ENCODE assay signal across 22 cellular contexts in the genomic region with DNA sequence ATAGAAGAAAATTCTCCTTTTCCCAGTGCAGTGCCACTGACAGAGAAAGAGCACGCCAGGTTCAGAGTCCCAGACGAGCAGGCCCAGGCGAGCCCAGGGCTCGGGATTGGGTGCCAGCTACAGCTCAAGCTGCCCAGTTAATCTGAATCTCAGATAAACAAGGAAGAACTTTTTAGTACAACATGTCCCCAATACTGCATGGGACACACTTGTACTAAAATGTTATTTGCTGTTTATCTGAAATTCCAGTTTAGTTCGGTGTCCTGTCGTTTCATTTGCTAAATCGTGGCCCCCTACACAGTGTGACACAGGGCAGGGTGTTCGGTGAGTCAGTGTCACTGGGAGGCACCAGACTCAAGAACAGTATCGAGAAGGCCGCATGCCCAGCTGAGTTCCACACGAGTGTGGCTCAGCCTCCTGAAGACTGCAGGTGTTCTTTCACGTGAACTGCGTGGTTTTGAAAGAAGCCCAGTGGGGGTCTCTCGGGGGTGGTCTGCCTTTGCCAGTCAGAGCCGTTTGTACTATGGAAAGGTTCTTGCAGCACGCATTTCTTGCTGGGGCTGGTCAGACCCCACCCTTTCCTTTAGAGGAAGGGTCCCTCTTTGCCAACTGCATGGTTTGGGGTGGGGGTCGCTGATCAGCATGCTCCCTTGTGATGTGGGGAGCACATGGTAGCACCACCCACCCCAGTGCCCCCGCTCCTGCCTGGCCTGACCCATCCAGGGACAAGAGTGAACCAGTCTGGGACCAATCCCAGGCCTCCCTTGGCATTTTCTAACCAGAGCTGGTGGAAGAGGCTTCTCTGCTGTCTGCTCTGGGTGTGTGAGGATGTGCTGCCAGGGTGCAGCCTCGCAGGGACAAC.
DNase-seq lines count a peak whose midpoint lies in the region; ATAC-seq and TF ChIP-seq lines count a peak whose summit lies in the region.
"Had no signal": no experiment of that assay in that cellular context is flagged by ENCODE, and none has a peak within 500 bp of the region (broad histone marks: within the 10 kb centered on the region; RNA-seq: fewer than 3 reads in every experiment).

No MANE protein-coding gene starts in this region.

- BruUV-seq in IMR-90 (replicated peaks; lab: Mats Ljungman, UMichigan), result no TSS peak

- no peak overlapping the region for H2AK5ac ChIP-seq in IMR-90 (ENCODE audit: low read depth, low read length)

- no peak overlapping the region for H3K56ac ChIP-seq in IMR-90 (ENCODE audit: extremely low read depth, insufficient read depth, low read length)

- no peak for TF ChIP-seq CTCF in BE2C (IDR thresholded peaks at IDR 0.05; ENCODE audit: low read depth, low read length)
- TF ChIP-seq CTCF in IMR-90 (conservative IDR thresholded peaks at IDR 0.05; ENCODE audit: low read depth, low read length), result no peak
- no peak for TF ChIP-seq CTCF in osteoblast (IDR thresholded peaks at IDR 0.05; ENCODE audit: extremely low read depth, low read depth, low read length)

- H3K27ac Mint-ChIP-seq in activated T-helper 2 cell treated with anti-CD3 and anti-CD28 coated beads, Interferon-gamma antibody, Interleukin-2, Interleukin-4, amounts not matched to agents 10 μg/mL and 5 μg/mL and 100 μg/mL, durations not matched to agents 14 hours and 24 hours and 36 hours, result no peak overlapping the region
- H3K27ac Mint-ChIP-seq: CD8-positive, alpha-beta memory T cell; nephron progenitor cell; T-cell had no signal

- H4K8ac ChIP-seq in IMR-90 (ENCODE audit: low read depth in 2 of 2, low read length in 2 of 2), result no peak overlapping the region

- dilution Hi-C loops in IMR-90 (cut with HindIII; ENCODE audit: low sequenced_read_pairs, unreplicated experiment), result no loop called here

- CTCF ChIA-PET in IMR-90 (lab: Yijun Ruan, JAX), result no interaction called here

- H4K20me1 ChIP-seq in IMR-90 (ENCODE audit: insufficient read depth, low read length), result no peaks in the 10 kb centered on the region
- no peaks in the 10 kb centered on the region for H4K20me1 ChIP-seq in osteoblast (ENCODE audit: insufficient read depth, low read length)

- no peak overlapping the region for H3K4me3 ChIP-seq in BE2C (ENCODE audit: low read depth, low read length)
- H3K4me3 ChIP-seq in IMR-90 (ENCODE audit: insufficient read depth, low read depth, low read length), result no peak overlapping the region
- H3K4me3 ChIP-seq in osteoblast (ENCODE audit: insufficient read depth, low read length), result no peak overlapping the region
- H3K4me3 ChIP-seq: K562, psoas muscle, smooth muscle cell had no signal

- H3K79me1 ChIP-seq in IMR-90 (ENCODE audit: low read depth in 1 of 2, low read length in 2 of 2), result no peaks in the 10 kb centered on the region

- no peak overlapping the region for H4K91ac ChIP-seq in IMR-90 (ENCODE audit: insufficient read depth, low read depth, low read length)

- H2AK9ac ChIP-seq in IMR-90 (replicated peaks; ENCODE audit: low read depth, low read length, poor library complexity), result no peak overlapping the region

- H3K36me3 Mint-ChIP-seq in activated T-helper 2 cell treated with anti-CD3 and anti-CD28 coated beads, Interferon-gamma antibody, Interleukin-2, Interleukin-4, amounts not matched to agents 10 μg/mL and 5 μg/mL and 100 μg/mL, durations not matched to agents 14 hours and 24 hours and 36 hours (ENCODE audit: low read depth), result no peaks in the 10 kb centered on the region
- H3K36me3 Mint-ChIP-seq: CD8-positive, alpha-beta memory T cell; T-cell had no signal

- H3K14ac ChIP-seq in IMR-90 (replicated peaks; ENCODE audit: low read depth, low read length), result no peak overlapping the region

- intact Hi-C loops in IMR-90 (cut with micrococcal nuclease), result no loop called here
- intact Hi-C loops in activated T-helper 2 cell treated with anti-CD3 and anti-CD28 coated beads, Interferon-gamma antibody, Interleukin-2, Interleukin-4, amounts not matched to agents 10 μg/mL and 5 μg/mL and 100 μg/mL, durations not matched to agents 14 hours and 24 hours and 36 hours (cut with micrococcal nuclease), result no loop called here

- H2BK20ac ChIP-seq in IMR-90 (ENCODE audit: low read depth, low read length), result no peak overlapping the region

- no peak overlapping the region for H3K4me3 Mint-ChIP-seq in activated T-helper 2 cell treated with anti-CD3 and anti-CD28 coated beads, Interferon-gamma antibody, Interleukin-2, Interleukin-4, amounts not matched to agents 10 μg/mL and 5 μg/mL and 100 μg/mL, durations not matched to agents 14 hours and 24 hours and 36 hours (ENCODE audit: low read depth)
- H3K4me3 Mint-ChIP-seq: CD8-positive, alpha-beta memory T cell; nephron progenitor cell; T-cell had no signal

- no peak overlapping the region for H3K9ac ChIP-seq in IMR-90 (ENCODE audit: low read depth, low read length)

- peaks cover 9% of the 10 kb centered on the region for H3K27me3 ChIP-seq in BE2C
- no peaks in the 10 kb centered on the region for H3K27me3 ChIP-seq in IMR-90 (ENCODE audit: control insufficient read depth, insufficient read depth, low read length)
- no peaks in the 10 kb centered on the region for H3K27me3 ChIP-seq in osteoblast (ENCODE audit: insufficient read depth, low read length)
- H3K27me3 ChIP-seq: brain microvascular endothelial cell had no signal

- no peaks in the 10 kb centered on the region for H3K36me3 ChIP-seq in BE2C
- H3K36me3 ChIP-seq in IMR-90 (ENCODE audit: control insufficient read depth, insufficient read depth, low read length), result no peaks in the 10 kb centered on the region
- H3K36me3 ChIP-seq in osteoblast (ENCODE audit: insufficient read depth, low read length), result no peaks in the 10 kb centered on the region
- H3K36me3 ChIP-seq: brain microvascular endothelial cell had no signal

- WGBS in IMR-90 (ENCODE audit: extremely low coverage in 2 of 2, insufficient read length in 1 of 2), 2 experiments, result 27% methylated on average over 3 of the region's 19 CpGs; no CpG with 5 or more reads in 1 of the 2 experiments

- no peak overlapping the region for H2BK5ac ChIP-seq in IMR-90 (ENCODE audit: low read depth, low read length, poor library complexity, severe bottlenecking)

- no peaks in the 10 kb centered on the region for H3K27me3 Mint-ChIP-seq in activated T-helper 2 cell treated with anti-CD3 and anti-CD28 coated beads, Interferon-gamma antibody, Interleukin-2, Interleukin-4, amounts not matched to agents 10 μg/mL and 5 μg/mL and 100 μg/mL, durations not matched to agents 14 hours and 24 hours and 36 hours (ENCODE audit: low read depth)

- in situ Hi-C loops in IMR-90 (cut with MboI; ENCODE audit: low sequenced_read_pairs), result no loop called here

- no peak overlapping the region for H3K4ac ChIP-seq in IMR-90 (ENCODE audit: low read depth, low read length)

- H3K23ac ChIP-seq in IMR-90 (ENCODE audit: low read depth, low read length), result no peak overlapping the region

- TF ChIP-seq POLR2A in IMR-90 (IDR thresholded peaks at IDR 0.05; ENCODE audit: low read depth, low read length), result no peak

- H4K5ac ChIP-seq in IMR-90 (ENCODE audit: low read depth, low read length), result no peak overlapping the region

- H2BK120ac ChIP-seq in IMR-90 (ENCODE audit: low read depth, low read length), result no peak overlapping the region

- no peak overlapping the region for H2BK15ac ChIP-seq in IMR-90 (ENCODE audit: low read depth, low read length)

- ATAC-seq in IMR-90 (ENCODE audit: low read depth), result no peak
- ATAC-seq: K562, psoas muscle, T-cell had no signal

- H3K4me2 ChIP-seq in IMR-90 (ENCODE audit: low read depth, low read length), result no peak overlapping the region
- H3K4me2 ChIP-seq in osteoblast (ENCODE audit: insufficient read depth, low read length), result no peak overlapping the region
- H3K4me2 ChIP-seq: smooth muscle cell had no signal

- POLR2A ChIA-PET in IMR-90 (lab: Charles Lee; ENCODE audit: unreplicated experiment), result no interaction called here

- H3K9me3 ChIP-seq in BE2C, result no peaks in the 10 kb centered on the region
- peaks cover 54% of the 10 kb centered on the region for H3K9me3 ChIP-seq in IMR-90 (ENCODE audit: control insufficient read depth, insufficient read depth, low read length)
- peaks cover 2% of the 10 kb centered on the region for H3K9me3 ChIP-seq in osteoblast (ENCODE audit: low read depth, low read length)
- H3K9me3 ChIP-seq: psoas muscle had no signal

- H3K79me2 ChIP-seq in osteoblast (ENCODE audit: insufficient read depth, low read length), result no peaks in the 10 kb centered on the region

- H3K4me1 ChIP-seq in BE2C (no peaks in the 10 kb centered on the region), IMR-90 (ENCODE audit: control insufficient read depth, insufficient read depth, low read length) (no peaks in the 10 kb centered on the region), osteoblast (ENCODE audit: insufficient read depth, low read length) (no peaks in the 10 kb centered on the region)
- H3K4me1 ChIP-seq: psoas muscle had no signal

- no peak overlapping the region for H3K18ac ChIP-seq in IMR-90 (ENCODE audit: low read depth, low read length)

- H2AFZ ChIP-seq in IMR-90 (replicated peaks; ENCODE audit: low read length, poor library complexity) (peak overlapping the region; percentile 10), osteoblast (ENCODE audit: low read length) (no peak overlapping the region)

- no peaks in the 10 kb centered on the region for H3K9me3 Mint-ChIP-seq in activated T-helper 2 cell treated with anti-CD3 and anti-CD28 coated beads, Interferon-gamma antibody, Interleukin-2, Interleukin-4, amounts not matched to agents 10 μg/mL and 5 μg/mL and 100 μg/mL, durations not matched to agents 14 hours and 24 hours and 36 hours
- H3K9me3 Mint-ChIP-seq: nephron progenitor cell had no signal

- no peak for TF ChIP-seq RAD21 in IMR-90 (IDR thresholded peaks at IDR 0.05; ENCODE audit: low read length)

- H3K27ac ChIP-seq in IMR-90 (ENCODE audit: insufficient read depth, low read length) (no peak overlapping the region), osteoblast (ENCODE audit: low read depth, low read length) (no peak overlapping the region)
- H3K27ac ChIP-seq: brain microvascular endothelial cell, epithelial cell of prostate, psoas muscle had no signal

- H3K4me1 Mint-ChIP-seq in activated T-helper 2 cell treated with anti-CD3 and anti-CD28 coated beads, Interferon-gamma antibody, Interleukin-2, Interleukin-4, amounts not matched to agents 10 μg/mL and 5 μg/mL and 100 μg/mL, durations not matched to agents 14 hours and 24 hours and 36 hours (ENCODE audit: low read depth), result no peaks in the 10 kb centered on the region
- H3K4me1 Mint-ChIP-seq: CD8-positive, alpha-beta memory T cell; T-cell had no signal

- DNase-seq in BE2C (peak; percentile 6), IMR-90 (no peak), ecto neural progenitor cell (ENCODE audit: low spot score) (peak; percentile 39), osteoblast (ENCODE audit: insufficient read length, low spot score, missing footprints) (peak; percentile 68), epidermal melanocyte (ENCODE audit: insufficient read length, low spot score) (no peak)
- DNase-seq in effector CD8-positive, alpha-beta T cell (lab: John Stamatoyannopoulos, UW), result no peak
- DNase-seq in stimulated activated CD4-positive, alpha-beta T cell treated with anti-CD3 and anti-CD28 coated beads, Interleukin-4, amount 100 ng/mL, for 24 hours, result no peak
- no peak for DNase-seq in activated T-helper 2 cell treated with anti-CD3 and anti-CD28 coated beads, Interferon-gamma antibody, Interleukin-2, Interleukin-4, amounts not matched to agents 10 μg/mL and 5 μg/mL and 100 μg/mL, durations not matched to agents 14 hours and 24 hours and 36 hours (ENCODE audit: low spot score)
- DNase-seq: activated CD4-positive, alpha-beta T cell treated with anti-CD3 and anti-CD28 coated beads, Interleukin-2, amount 50 U/mL, for 4 hours; brain microvascular endothelial cell; foreskin fibroblast; kidney glomerular epithelial cell; NCI-H2029 treated with DMSO at 0.1 percent for 48 hours; nephron progenitor cell; psoas muscle; Right ventricle myocardium superior; stimulated activated CD4-positive, alpha-beta T cell treated with anti-CD3 and anti-CD28 coated beads, Interleukin-4, amount 100 ng/mL, for 4 hours had no signal

- no peaks in the 10 kb centered on the region for H3K9me1 ChIP-seq in IMR-90 (ENCODE audit: insufficient read depth, low read length)

Comparison
In these comparisons a context has a peak if more than half of its experiments do, and no peak if none do; other contexts are left out.
1. DNase-seq: peak in BE2C (single experiment), ecto neural progenitor cell (single experiment) and osteoblast (single experiment); none in IMR-90 (single experiment), epidermal melanocyte (single experiment), effector CD8-positive, alpha-beta T cell (single experiment), stimulated activated CD4-positive, alpha-beta T cell treated with anti-CD3 and anti-CD28 coated beads, Interleukin-4, amount 100 ng/mL, for 24 hours (single experiment) and activated T-helper 2 cell treated with anti-CD3 and anti-CD28 coated beads, Interferon-gamma antibody, Interleukin-2, Interleukin-4, amounts not matched to agents 10 μg/mL and 5 μg/mL and 100 μg/mL, durations not matched to agents 14 hours and 24 hours and 36 hours (single experiment).